In genomic region chr19:18000981-18001836, GRCh38 we compare ENCODE assay signal across 8 cellular contexts. TPM values are rescaled to one million over a fixed set of nuclear protein-coding genes. Genes with fewer than 3 reads are reported as not detected.
DNase-seq lines count a peak whose midpoint lies in the region; ATAC-seq and TF ChIP-seq lines count a peak whose summit lies in the region.

No MANE protein-coding gene starts in this region.

- peak overlapping the region; percentile 85 to 98 (median 93) for H3K4me3 Mint-ChIP-seq in naive thymus-derived CD4-positive, alpha-beta T cell

- H3K27ac Mint-ChIP-seq in naive thymus-derived CD4-positive, alpha-beta T cell: peak overlapping the region; percentile 94 to 100 (median 99)

- in situ Hi-C loops in Panc1 (cut with HindIII; ENCODE audit: low pct_unique_long_range_greater_than_20kb, low sequenced_read_pairs): no loop called here

- intact Hi-C loops in Panc1 (cut with micrococcal nuclease; ENCODE audit: unreplicated experiment): no loop called here
- intact Hi-C loops in naive thymus-derived CD4-positive, alpha-beta T cell (cut with micrococcal nuclease): loop anchor here (1.0 to 5.0 kb wide), 6 partner anchors 54 to 172 kb away; partner anchors contain the start of genes IFI30 (in 1 of the 2), RPL18A (in 1 of the 2) and SLC5A5 (in 1 of the 2)

- H3K27me3 Mint-ChIP-seq in naive thymus-derived CD4-positive, alpha-beta T cell: peaks cover 0 to 2% (median 0%) of the 10 kb centered on the region in 5 donors

- no peaks in the 10 kb centered on the region; the same call in 1 of the 2 replicates for H3K36me3 ChIP-seq in Panc1 (ENCODE audit: control insufficient read depth, insufficient read depth, low read length)
- H3K36me3 ChIP-seq in naive thymus-derived CD4-positive, alpha-beta T cell (ENCODE audit: control insufficient read depth in 2 of 3, insufficient read depth in 3 of 3, low read length in 3 of 3): no peaks in the 10 kb centered on the region

- H3K36me3 Mint-ChIP-seq in naive thymus-derived CD4-positive, alpha-beta T cell: peaks cover 0 to 5% (median 0%) of the 10 kb centered on the region in 5 donors

- peak overlapping the region; percentile 67 to 82 for H3K4me3 ChIP-seq in Panc1 (ENCODE audit: low read depth in 2 of 2, low read length in 2 of 2)
- H3K4me3 ChIP-seq in naive thymus-derived CD4-positive, alpha-beta T cell (ENCODE audit: low read length): peak overlapping the region; percentile 78

- no peaks in the 10 kb centered on the region for H3K9me3 ChIP-seq in Panc1 (ENCODE audit: control insufficient read depth, insufficient read depth, low read depth, low read length)
- no peaks in the 10 kb centered on the region for H3K9me3 ChIP-seq in naive thymus-derived CD4-positive, alpha-beta T cell (ENCODE audit: control insufficient read depth in 2 of 3, low read length in 3 of 3)

- POLR2A ChIA-PET in Panc1 (lab: Charles Lee): interaction anchor here (0.7 kb wide), 1 partner anchor 104 kb away, joined by 5 read pairs; no protein-coding TSS in a partner anchor
- POLR2A ChIA-PET in naive thymus-derived CD4-positive, alpha-beta T cell (lab: Charles Lee): interaction anchor here (0.6 to 4.6 kb wide), 26 partner anchors 9 to 298 kb away, joined by 3 to 35 read pairs (median 5); partner anchors contain the start of genes CCDC124, IL12RB1, JUND and MAST3

- peak overlapping the region; percentile 88 for H3K27ac ChIP-seq in Panc1 (ENCODE audit: low read length)
- H3K27ac ChIP-seq in naive thymus-derived CD4-positive, alpha-beta T cell (ENCODE audit: low read depth, low read length): peak overlapping the region; percentile 97

- CTCF ChIA-PET in Panc1 (lab: Charles Lee): interaction anchor here (0.6 to 0.9 kb wide), 2 partner anchors 40 to 55 kb away, joined by 3 to 4 read pairs; no protein-coding TSS in a partner anchor
- CTCF ChIA-PET in naive thymus-derived CD4-positive, alpha-beta T cell (lab: Charles Lee): interaction anchor here (0.8 to 13.8 kb wide), 7 partner anchors 56 to 150 kb away, joined by 3 to 224 read pairs (median 4); partner anchors contain the start of genes CCDC124 and RPL18A

- DNase-seq in AML-193 (lab: John Stamatoyannopoulos, UW): peak; percentile 58 to 72
- peak; percentile 82 for DNase-seq in HPDE6-E6E7 (ENCODE audit: extremely low spot score)
- no peak for DNase-seq in Panc1 (ENCODE audit: low read depth, low spot score)
- peak; percentile 93 for DNase-seq in activated T-helper 1 cell treated with Interleukin-2 at 50 U/mL for 16 hours (ENCODE audit: low read depth)
- peak; percentile 91 for DNase-seq in fibroblast of gingiva (ENCODE audit: low read depth)
- DNase-seq in naive thymus-derived CD4-positive, alpha-beta T cell: peak; percentile 89 to 96 (median 95)
- peak; percentile 90 for DNase-seq in stimulated activated naive CD4-positive, alpha-beta T cell treated with Interleukin-2 at 50 U/mL for 16 hours (lab: John Stamatoyannopoulos, UW)

- peaks cover 13% of the 10 kb centered on the region for H3K4me1 ChIP-seq in Panc1 (ENCODE audit: control insufficient read depth, insufficient read depth, low read length)
- peaks cover 19 to 24% of the 10 kb centered on the region in 2 donors for H3K4me1 ChIP-seq in naive thymus-derived CD4-positive, alpha-beta T cell (ENCODE audit: control insufficient read depth in 2 of 2, insufficient read depth in 2 of 2, low read length in 2 of 2)

- H3K27me3 ChIP-seq in Panc1 (ENCODE audit: control insufficient read depth, insufficient read depth, low read length): no peaks in the 10 kb centered on the region
- no peaks in the 10 kb centered on the region for H3K27me3 ChIP-seq in naive thymus-derived CD4-positive, alpha-beta T cell (ENCODE audit: control insufficient read depth in 2 of 2, insufficient read depth in 2 of 2, low read length in 2 of 2)

- ATAC-seq in GM19035 (IDR thresholded peaks at IDR 0.05; ENCODE audit: unreplicated experiment) (peak; percentile 69), Panc1 (peak; percentile 80)
- peak; percentile 90 for ATAC-seq in naive thymus-derived CD4-positive, alpha-beta T cell

- TF ChIP-seq CTCF in Panc1 (IDR thresholded peaks at IDR 0.05): no peak

- H3K9me3 Mint-ChIP-seq in naive thymus-derived CD4-positive, alpha-beta T cell: peaks cover 0 to 3% (median 0%) of the 10 kb centered on the region in 11 donors

- H3K4me1 Mint-ChIP-seq in naive thymus-derived CD4-positive, alpha-beta T cell: peaks cover 10 to 35% (median 18%) of the 10 kb centered on the region in 7 donors

- BruUV-seq in Panc1 (replicated peaks; lab: Mats Ljungman, UMichigan): no TSS peak

RNA-seq across cellular contexts. Expression of gene ARRDC2, which starts 6.8 kb away (rescaled TPM):
- total RNA-seq in Panc1 (2021; ENCODE audit: unreplicated experiment): 21.4 TPM
- polyA plus RNA-seq in Panc1 (2012; ENCODE audit: insufficient read length): 25.6 TPM
- 100 to 1,000 TPM in 4 of 5 experiments, 10 to 100 TPM in 1; 77.2 to 237 (median 152) TPM for total RNA-seq in naive thymus-derived CD4-positive, alpha-beta T cell
- polyA plus RNA-seq in naive thymus-derived CD4-positive, alpha-beta T cell: 10 to 100 TPM; 31.8 to 60.1 TPM

RNA-seq across cellular contexts. Expression of gene KCNN1, which starts 34.3 kb away (rescaled TPM):
- 0.90 TPM for total RNA-seq in Panc1 (2021; ENCODE audit: unreplicated experiment)
- polyA plus RNA-seq in Panc1 (2012; ENCODE audit: insufficient read length): 3.0 TPM
- total RNA-seq in naive thymus-derived CD4-positive, alpha-beta T cell: under 1 TPM in 1 of 5 experiments, not detected in 4; 0.05 TPM
- not detected for polyA plus RNA-seq in naive thymus-derived CD4-positive, alpha-beta T cell
